8 cellular contexts compared by ENCODE assay signal in the genomic region with DNA sequence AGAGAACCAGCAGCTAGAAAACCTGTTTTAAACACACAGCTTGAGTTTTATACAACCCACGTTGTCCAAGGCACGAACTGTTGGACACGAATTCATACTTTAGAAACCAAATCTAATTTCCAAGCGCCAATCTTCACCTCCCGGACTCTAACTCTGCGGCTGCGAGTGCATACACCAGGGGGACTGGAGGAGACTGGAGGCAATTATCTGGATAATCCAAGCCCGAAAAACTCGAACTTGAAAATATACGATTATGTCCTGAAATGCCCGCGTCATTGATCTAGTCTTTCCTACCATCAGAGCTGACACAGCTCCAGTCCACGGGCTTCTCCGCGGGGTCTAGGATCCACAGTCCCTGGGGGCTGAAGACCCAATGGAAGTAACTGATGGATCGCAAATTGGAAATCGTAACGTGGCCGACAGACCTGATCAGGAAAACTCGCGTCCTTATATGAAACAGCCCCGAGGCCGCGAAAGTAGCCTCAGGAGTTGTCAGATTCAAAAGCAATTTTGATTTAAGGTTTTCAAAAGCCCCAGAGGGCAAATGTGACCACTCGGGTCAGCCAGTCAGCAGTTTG. TPM values are rescaled to one million over a fixed set of nuclear protein-coding genes. Genes with fewer than 3 reads are reported as not detected.
DNase-seq lines count a peak whose midpoint lies in the region; ATAC-seq, FAIRE-seq and TF ChIP-seq lines count a peak whose summit lies in the region.

No MANE protein-coding gene starts in this region.

- H3K27ac Mint-ChIP-seq in dendritic cell treated with granulocyte-macrophage colony-stimulating factor and Interleukin-4, amounts not matched to agents 40 ng/mL and 50 ng/mL, for 4 days = no peak overlapping the region
- peak overlapping the region in 5 of 6 donors; percentile 28 to 81 (median 57) for H3K27ac Mint-ChIP-seq in naive B cell

- ATAC-seq in naive B cell (ENCODE audit: low read depth in 2 of 2) (no peak), HG02642 (IDR thresholded peaks at IDR 0.05; ENCODE audit: poor library complexity, unreplicated experiment) (no peak), HG02884 (IDR thresholded peaks at IDR 0.05; ENCODE audit: unreplicated experiment) (no peak)

- DNase-seq in 8988T = peak; percentile 42
- DNase-seq in GM12891 (ENCODE audit: insufficient read length, low spot score) = no peak
- peak; percentile 11 for DNase-seq in SK-N-DZ (ENCODE audit: low spot score)
- DNase-seq in naive B cell = peak; percentile 11
- DNase-seq in GM13977 (ENCODE audit: low spot score) = no peak

- no peak for TF ChIP-seq POLR2A in GM12891 (IDR thresholded peaks at IDR 0.05; ENCODE audit: low read depth, low read length)

- peak; percentile 68 for FAIRE-seq in GM12891 (lab: Jason Lieb, UNC)

- peak overlapping the region; percentile 68 for H3K4me3 Mint-ChIP-seq in dendritic cell treated with granulocyte-macrophage colony-stimulating factor and Interleukin-4, amounts not matched to agents 40 ng/mL and 50 ng/mL, for 4 days
- H3K4me3 Mint-ChIP-seq in naive B cell = peak overlapping the region; percentile 83 to 96 (median 91)

- in situ Hi-C loops in GM13977 (cut with MboI; ENCODE audit: low pct_unique_long_range_greater_than_20kb, low sequenced_read_pairs, unreplicated experiment) = no loop called here

- H3K4me1 Mint-ChIP-seq in dendritic cell treated with granulocyte-macrophage colony-stimulating factor and Interleukin-4, amounts not matched to agents 40 ng/mL and 50 ng/mL, for 4 days (ENCODE audit: low read depth) = peaks cover 33% of the 10 kb centered on the region
- peaks cover 26 to 30% (median 26%) of the 10 kb centered on the region in 3 donors for H3K4me1 Mint-ChIP-seq in naive B cell

- intact Hi-C loops in dendritic cell treated with granulocyte-macrophage colony-stimulating factor and Interleukin-4, amounts not matched to agents 40 ng/mL and 50 ng/mL, for 4 days (cut with micrococcal nuclease) = no loop called here

- TF ChIP-seq CTCF in GM13977 (IDR thresholded peaks at IDR 0.05; ENCODE audit: extremely low read depth, insufficient read depth, missing control alignments) = no peak

- H3K36me3 Mint-ChIP-seq in dendritic cell treated with granulocyte-macrophage colony-stimulating factor and Interleukin-4, amounts not matched to agents 40 ng/mL and 50 ng/mL, for 4 days (ENCODE audit: low read depth) = no peaks in the 10 kb centered on the region
- peaks cover 0 to 8% of the 10 kb centered on the region in 2 donors for H3K36me3 Mint-ChIP-seq in naive B cell

- H3K27me3 Mint-ChIP-seq in dendritic cell treated with granulocyte-macrophage colony-stimulating factor and Interleukin-4, amounts not matched to agents 40 ng/mL and 50 ng/mL, for 4 days = peaks cover 80% of the 10 kb centered on the region
- H3K27me3 Mint-ChIP-seq in naive B cell = peaks cover 9 to 29% (median 24%) of the 10 kb centered on the region in 3 donors

- no peaks in the 10 kb centered on the region for H3K9me3 Mint-ChIP-seq in dendritic cell treated with granulocyte-macrophage colony-stimulating factor and Interleukin-4, amounts not matched to agents 40 ng/mL and 50 ng/mL, for 4 days
- no peaks in the 10 kb centered on the region for H3K9me3 Mint-ChIP-seq in naive B cell

TF ChIP-seq in GM12891, 5 proteins besides CTCF, POLR2A, EP300 and RAD21:
- TF ChIP-seq TAF1 (IDR thresholded peaks at IDR 0.05; ENCODE audit: low read depth, low read length) (no peak), PAX5 (IDR thresholded peaks at IDR 0.05; ENCODE audit: insufficient read depth, low read length, severe bottlenecking) (no peak), POLR2AphosphoS5 (IDR thresholded peaks at IDR 0.05; ENCODE audit: low read depth, low read length) (no peak), SPI1 (IDR thresholded peaks at IDR 0.05; ENCODE audit: low read depth, low read length) (no peak), POU2F2 (IDR thresholded peaks at IDR 0.05; ENCODE audit: low read depth, low read length) (no peak)

RNA-seq across cellular contexts. Expression of gene HEY2, which starts 0.8 kb away (rescaled TPM):
- polyA plus RNA-seq in GM12891 (2012; ENCODE audit: low read depth, missing spikeins) = 0.14 TPM
- polyA plus RNA-seq in SK-N-DZ (2014; cell fraction: cytosol; rRNA removed) = 0.07 TPM in 1 of 2 replicates, not detected in the other
- not detected in 2 replicates for polyA plus RNA-seq in SK-N-DZ (2014; cell fraction: nucleus; rRNA removed)
- polyA plus RNA-seq in naive B cell (ENCODE audit: low read depth in 6 of 6) = under 1 TPM in 3 of 6 donors, not detected in 3; 0.17 to 0.48 (median 0.29) TPM

RNA-seq across cellular contexts. Expression of gene NCOA7, which starts 42.1 kb away (rescaled TPM):
- polyA plus RNA-seq in GM12891 (2012; ENCODE audit: low read depth, missing spikeins) = 25.1 TPM
- 19.8 and 21.4 TPM in 2 replicates for polyA plus RNA-seq in SK-N-DZ (2014; cell fraction: cytosol; rRNA removed)
- polyA plus RNA-seq in SK-N-DZ (2014; cell fraction: nucleus; rRNA removed) = 8.5 and 12.2 TPM in 2 replicates
- 10 to 100 TPM in 1 of 6 donors, 1 to 10 TPM in 5; 1.6 to 10.9 (median 8.4) TPM for polyA plus RNA-seq in naive B cell (ENCODE audit: low read depth in 6 of 6)

Comparison
In these comparisons a context has a peak if more than half of its experiments do, and no peak if none do; other contexts are left out.
1. DNase-seq: peak in 8988T (single experiment), SK-N-DZ (single experiment) and naive B cell (single experiment); none in GM12891 (single experiment) and GM13977 (single experiment).